9 cellular contexts compared by ENCODE assay signal in the genomic region with DNA sequence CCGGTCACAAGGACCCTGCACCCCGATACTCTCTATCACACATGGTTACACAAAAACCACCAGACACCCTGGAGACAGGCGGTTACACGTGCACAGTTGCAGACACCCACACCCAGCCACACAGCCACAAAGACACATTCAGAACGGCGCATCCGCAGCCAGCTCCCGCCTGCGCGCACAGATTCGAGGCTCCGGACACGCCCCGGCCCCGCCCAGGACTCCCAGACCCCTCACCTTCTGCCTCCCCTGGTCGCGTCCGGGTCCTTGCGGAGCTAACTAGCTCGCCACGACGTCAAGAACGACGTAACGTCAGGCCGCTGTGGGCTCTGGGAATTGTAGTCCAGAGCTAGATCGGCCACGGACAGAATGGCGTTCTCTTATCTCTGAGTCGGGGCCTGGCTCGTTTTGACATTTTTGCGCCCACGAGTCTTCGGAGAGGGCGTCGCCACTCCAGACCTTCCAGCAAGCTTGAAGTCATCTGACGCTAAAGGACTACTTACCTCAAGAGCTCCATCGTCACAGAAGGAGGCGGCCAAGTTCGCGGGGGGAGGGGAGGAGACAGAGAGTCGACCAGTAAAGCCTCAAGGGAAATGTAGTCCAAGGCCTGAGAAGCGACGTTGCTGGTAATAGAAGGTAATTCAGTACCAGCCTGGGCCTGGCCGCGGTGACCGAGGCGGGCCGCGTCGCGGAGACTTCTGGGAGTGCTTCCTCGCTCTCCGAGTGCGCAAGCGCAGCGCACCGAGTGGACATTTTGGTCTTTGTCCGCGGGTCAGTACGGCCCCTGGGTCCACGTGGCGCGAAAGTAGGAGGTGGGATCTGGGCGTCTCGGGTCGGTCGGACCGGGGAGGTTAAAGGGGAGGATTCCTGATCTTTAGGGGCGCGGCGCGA. TPM values are rescaled to one million over a fixed set of nuclear protein-coding genes. Genes with fewer than 3 reads are reported as not detected.
A peak's percentile ranks its signal among the peaks of the same experiment; 100 is the strongest.
DNase-seq lines count a peak whose midpoint lies in the region; ATAC-seq and TF ChIP-seq lines count a peak whose summit lies in the region.
"Had no signal": no experiment of that assay in that cellular context is flagged by ENCODE, and none has a peak within 500 bp of the region (broad histone marks: within the 10 kb centered on the region; RNA-seq: fewer than 3 reads in every experiment).

A gene (plus strand): TSS at position 719 of the 888 bp plus-strand sequence. CDS start 21,335 bp downstream, outside the sequence.
A gene (minus strand): TSS at position 278 of the 888 bp plus-strand sequence. CDS start 12,680 bp downstream, outside the sequence.

- 0 out of 2 replicates have a peak, but pooled peaks have one; percentile 10 for TF ChIP-seq CTCF in AG10803 (conservative IDR thresholded peaks at IDR 0.05; ENCODE audit: low read length)
- TF ChIP-seq CTCF in activated B cell treated with CpG ODN at 0.5 μM for 24 hours (IDR thresholded peaks at IDR 0.05), result no peak
- peak in 9 of 11 experiments; percentile 27 to 73 (median 55) for TF ChIP-seq CTCF in spleen (IDR thresholded peaks at IDR 0.05 in 8 of 11, conservative IDR thresholded peaks at IDR 0.05 in 3 of 11)

- peak within 1 kb of the TSS; percentile 95 to 98 (median 97) for H3K27ac ChIP-seq in spleen

- peaks cover 0 to 17% (median 8%) of the 10 kb centered on the region in 6 donors for H3K36me3 ChIP-seq in spleen

- H3K4me3 Mint-ChIP-seq in activated B cell treated with CpG ODN at 0.5 μM for 24 hours, result no peak within 1 kb of the TSS
- H3K4me3 Mint-ChIP-seq in central memory CD8-positive, alpha-beta T cell, result no peak within 1 kb of the TSS

- no peak within 1 kb of the TSS for H3K27ac Mint-ChIP-seq in activated B cell treated with CpG ODN at 0.5 μM for 24 hours
- no peak within 1 kb of the TSS for H3K27ac Mint-ChIP-seq in central memory CD8-positive, alpha-beta T cell (ENCODE audit: low read depth)
- H3K27ac Mint-ChIP-seq: T-helper 1 cell treated with Interleukin-12 subunit alpha and Interleukin-12 subunit beta and Interleukin-4 antibody, amounts not matched to agents 30 μg/mL and 1 μg/mL, for 36 hours had no signal

- H3K9me3 ChIP-seq in spleen, result no peaks in the 10 kb centered on the region

- CTCF ChIA-PET in activated B cell treated with CpG ODN at 0.5 μM for 24 hours (lab: Charles Lee), result interaction anchor here (1.3 kb wide), 1 partner anchor 86 kb away, joined by 4 read pairs; no protein-coding TSS in a partner anchor

- H3K4me1 ChIP-seq in spleen, result peaks cover 22 to 60% (median 47%) of the 10 kb centered on the region in 6 donors

- peak; percentile 85 for ATAC-seq in GM19025 (IDR thresholded peaks at IDR 0.05; ENCODE audit: low read depth, unreplicated experiment)
- peak; percentile 88 for ATAC-seq in HG03196 (IDR thresholded peaks at IDR 0.05; ENCODE audit: unreplicated experiment)
- peak; percentile 90 for ATAC-seq in activated B cell treated with CpG ODN at 0.5 μM for 24 hours (ENCODE audit: low read depth)
- ATAC-seq in central memory CD8-positive, alpha-beta T cell (replicated peaks; ENCODE audit: extremely low read depth, poor library complexity, severe bottlenecking), result peak; percentile 85

- H3K4me3 ChIP-seq in AG10803 (ENCODE audit: low read length), result peak within 1 kb of the TSS; percentile 99
- H3K4me3 ChIP-seq in spleen, result peak within 1 kb of the TSS; percentile 64 to 87 (median 73)

- peaks cover 14% of the 10 kb centered on the region for H3K36me3 Mint-ChIP-seq in activated B cell treated with CpG ODN at 0.5 μM for 24 hours (ENCODE audit: low read depth)
- peaks cover 11% of the 10 kb centered on the region for H3K36me3 Mint-ChIP-seq in central memory CD8-positive, alpha-beta T cell (ENCODE audit: insufficient read depth)

- POLR2A ChIA-PET in activated B cell treated with CpG ODN at 0.5 μM for 24 hours (lab: Charles Lee), result interaction anchor here (0.6 to 1.9 kb wide), 36 partner anchors 8 to 1769 kb away, joined by 3 to 28 read pairs (median 4); a partner anchor contains a TSS

- TF ChIP-seq POLR2A in spleen (IDR thresholded peaks at IDR 0.05), result peak in 1 of 3 donors; percentile 24

- H3K4me1 Mint-ChIP-seq in activated B cell treated with CpG ODN at 0.5 μM for 24 hours, result peaks cover 29% of the 10 kb centered on the region
- peaks cover 13% of the 10 kb centered on the region for H3K4me1 Mint-ChIP-seq in central memory CD8-positive, alpha-beta T cell

- no peaks in the 10 kb centered on the region for H3K9me3 Mint-ChIP-seq in activated B cell treated with CpG ODN at 0.5 μM for 24 hours
- no peaks in the 10 kb centered on the region for H3K9me3 Mint-ChIP-seq in central memory CD8-positive, alpha-beta T cell

- H3K27me3 Mint-ChIP-seq in activated B cell treated with CpG ODN at 0.5 μM for 24 hours, result no peaks in the 10 kb centered on the region
- H3K27me3 Mint-ChIP-seq in central memory CD8-positive, alpha-beta T cell, result no peaks in the 10 kb centered on the region

- WGBS in spleen, 5 donors, result 0 to 1% (median 0%) methylated on average over 51 to 73 of the region's 73 CpGs

- DNase-seq in AG10803 (ENCODE audit: low read depth) (peak; percentile 99), NCI-H226 (peak; percentile 98), activated B cell treated with CpG ODN at 0.5 μM for 24 hours (peak; percentile 90), iris pigment epithelial cell (ENCODE audit: low read depth) (peak; percentile 99), spleen (peak; percentile 99)
- DNase-seq in central memory CD8-positive, alpha-beta T cell (ENCODE audit: low spot score in 2 of 2), result peak; percentile 87 to 94

- H3K27me3 ChIP-seq in spleen (replicated peaks in 1 of 7), result no peaks in the 10 kb centered on the region

- intact Hi-C loops in activated B cell treated with CpG ODN at 0.5 μM for 24 hours (cut with micrococcal nuclease), result loop anchor here (1.0 to 10.0 kb wide), 11 partner anchors 86 to 1380 kb away; a partner anchor contains a TSS
- intact Hi-C loops in spleen (cut with DNase I; ENCODE audit: low total_unique reads), result no loop called here

RNA-seq across cellular contexts. Expression of the first gene that starts in this region (rescaled TPM):
- total RNA-seq in activated B cell treated with CpG ODN at 0.5 μM for 24 hours (57.8 and 63.2 TPM in 2 replicates), spleen (10 to 100 TPM; 43.6 to 66.3 (median 54.4) TPM)
- 10 to 100 TPM; 19.1 to 27.0 (median 21.3) TPM for polyA plus RNA-seq in spleen

RNA-seq across cellular contexts. Expression of the second gene that starts in this region (rescaled TPM):
- total RNA-seq in activated B cell treated with CpG ODN at 0.5 μM for 24 hours (2.3 and 3.2 TPM in 2 replicates), spleen (1 to 10 TPM; 3.1 to 7.1 (median 4.4) TPM)
- 1 to 10 TPM; 1.2 to 1.7 (median 1.6) TPM for polyA plus RNA-seq in spleen

Comparison
In these comparisons a context has a peak if more than half of its experiments do, and no peak if none do; other contexts are left out.
1. Peak in every context shown above with its lines: DNase-seq, ATAC-seq, H3K4me3 ChIP-seq and H3K27ac ChIP-seq.